In genomic region chr12:118102609-118103008, GRCh38 we compare ENCODE assay signal across 1 cellular context.
TF ChIP-seq lines count a peak whose summit lies in the region.

No MANE protein-coding gene starts in this region.

TF ChIP-seq in SK-N-SH treated with all-trans-retinoic acid at 6 μM for 48 hours, 23 proteins besides CTCF, POLR2A, EP300 and RAD21 (continued from another document):
- no peak for TF ChIP-seq OSR1 (CRISPR knock-in tag; IDR thresholded peaks at IDR 0.05)
- TF ChIP-seq TCF4 (CRISPR knock-in tag; IDR thresholded peaks at IDR 0.05; ENCODE audit: borderline replicate concordance), result no peak
- TF ChIP-seq ISL1 (CRISPR knock-in tag; IDR thresholded peaks at IDR 0.05), result no peak
- no peak for TF ChIP-seq PPARA (CRISPR knock-in tag; IDR thresholded peaks at IDR 0.05; ENCODE audit: borderline replicate concordance)
- no peak for TF ChIP-seq CREB5 (CRISPR knock-in tag; IDR thresholded peaks at IDR 0.05; ENCODE audit: low read depth)
- TF ChIP-seq SNAI2 (CRISPR knock-in tag; IDR thresholded peaks at IDR 0.05), result no peak
- TF ChIP-seq ZNF565 (CRISPR knock-in tag; conservative IDR thresholded peaks at IDR 0.05; ENCODE audit: low read depth), result no peak
- TF ChIP-seq GLIS3 (CRISPR knock-in tag; IDR thresholded peaks at IDR 0.05), result no peak
- TF ChIP-seq CSDC2 (CRISPR knock-in tag; IDR thresholded peaks at IDR 0.05), result no peak
- no peak for TF ChIP-seq ZFP3 (CRISPR knock-in tag; IDR thresholded peaks at IDR 0.05)
